ENCODE assay signal across 21 cellular contexts in the genomic region with DNA sequence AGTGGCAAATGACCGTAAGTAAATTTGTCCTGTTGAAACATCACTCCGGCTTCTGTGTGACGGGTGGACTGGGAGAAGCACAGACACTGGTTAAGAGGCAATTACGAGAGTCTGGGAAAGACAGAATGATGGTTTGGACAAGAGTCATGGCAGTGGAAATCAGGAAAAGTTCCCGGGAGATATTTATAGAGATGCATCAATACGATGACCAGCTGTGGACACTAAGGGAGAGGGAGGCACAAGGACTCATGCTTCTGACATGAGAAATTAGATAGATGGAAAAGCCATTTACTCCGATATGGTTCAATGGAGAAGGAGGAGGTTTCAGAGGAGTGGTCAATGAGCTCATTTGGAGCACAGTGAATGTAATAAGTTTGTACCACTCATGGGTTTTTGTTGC.
"Had no signal": no experiment of that assay in that cellular context is flagged by ENCODE, and none has a peak within 500 bp of the region (broad histone marks: within the 10 kb centered on the region; RNA-seq: fewer than 3 reads in every experiment).

No MANE protein-coding gene starts in this region.

- H3K27ac ChIP-seq: adrenal gland, body of pancreas, breast epithelium, SJSA1 had no signal

- ATAC-seq: activated CD8-positive, alpha-beta T cell treated with anti-CD3 and anti-CD28 coated beads for 36 hours; activated naive CD4-positive, alpha-beta T cell treated with anti-CD3 and anti-CD28 coated beads, Interleukin-2, amount 50 U/mL, for 72 hours; body of pancreas; K562; Panc1 had no signal

- H3K4me2 ChIP-seq: SK-N-SH had no signal

- DNase-seq: activated CD4-positive, alpha-beta T cell treated with anti-CD3 and anti-CD28 coated beads, Interleukin-2, amount 10 ng/mL, durations not matched to agents 24 days and 14 days; activated CD4-positive, alpha-beta T cell treated with anti-CD3 and anti-CD28 coated beads, Interleukin-2, amount 50 U/mL, for 4 hours; activated CD8-positive, alpha-beta T cell treated with anti-CD3 and anti-CD28 coated beads for 36 hours; activated gamma-delta T cell treated with Interleukin-2 at 50 U/mL for 16 hours; activated naive CD4-positive, alpha-beta T cell treated with anti-CD3 and anti-CD28 coated beads for 36 hours; activated T-cell treated with anti-CD3 and anti-CD28 coated beads, Interleukin-2, amount 50 U/mL, for 1 hour; adrenal gland; body of pancreas; NCI-H1105 treated with DMSO at 0.1 percent for 48 hours; NCI-H1436; NCI-H1694 treated with DMSO at 0.1 percent for 48 hours; NCI-H2029; NCI-H345; NCI-H524 treated with DMSO at 0.1 percent for 48 hours; SHP77 treated with DMSO at 0.1 percent for 48 hours; SK-N-SH had no signal

- H3K9ac ChIP-seq: SK-N-SH had no signal

- H3K4me1 ChIP-seq: body of pancreas, breast epithelium had no signal

- H3K9me3 ChIP-seq: SJSA1 had no signal

- H3K4me3 ChIP-seq: adrenal gland, body of pancreas, breast epithelium, K562, SJSA1 had no signal

- H3K36me3 ChIP-seq: adrenal gland, breast epithelium, SJSA1 had no signal

- H3K27me3 ChIP-seq: adrenal gland, body of pancreas, breast epithelium, SJSA1 had no signal
